6 cellular contexts compared by ENCODE assay signal in the genomic region with DNA sequence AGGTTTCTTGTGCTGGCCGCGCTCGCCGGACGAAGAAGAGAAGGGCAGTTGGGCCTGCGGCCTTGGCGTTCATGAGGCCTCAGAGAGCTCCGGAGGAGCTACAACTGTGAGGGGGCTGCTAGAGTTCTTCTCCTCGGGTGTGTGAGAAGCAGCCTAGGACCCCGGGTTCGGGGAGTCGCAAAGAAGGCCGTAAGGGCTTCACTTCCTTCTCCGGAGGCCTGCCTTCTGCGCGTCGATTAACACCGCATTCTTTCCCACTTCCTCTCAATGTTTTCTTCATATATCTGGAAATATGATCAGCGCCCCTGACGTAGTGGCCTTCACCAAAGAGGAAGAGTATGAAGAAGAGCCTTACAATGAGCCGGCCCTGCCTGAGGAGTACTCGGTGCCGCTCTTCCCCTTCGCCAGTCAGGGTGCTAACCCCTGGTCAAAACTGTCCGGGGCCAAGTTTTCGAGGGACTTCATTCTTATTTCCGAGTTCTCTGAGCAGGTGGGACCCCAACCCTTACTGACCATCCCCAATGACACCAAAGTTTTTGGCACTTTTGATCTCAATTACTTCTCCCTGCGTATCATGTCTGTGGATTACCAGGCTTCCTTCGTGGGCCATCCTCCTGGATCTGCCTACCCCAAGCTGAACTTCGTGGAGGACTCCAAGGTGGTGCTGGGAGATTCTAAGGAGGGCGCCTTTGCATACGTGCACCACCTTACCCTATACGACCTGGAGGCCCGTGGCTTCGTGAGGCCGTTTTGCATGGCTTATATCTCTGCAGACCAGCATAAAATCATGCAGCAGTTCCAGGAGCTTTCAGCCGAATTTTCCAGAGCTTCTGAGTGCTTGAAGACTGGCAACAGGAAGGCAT. TPM values are rescaled to one million over a fixed set of nuclear protein-coding genes. Genes with fewer than 3 reads are reported as not detected.
DNase-seq lines count a peak whose midpoint lies in the region; ATAC-seq and TF ChIP-seq lines count a peak whose summit lies in the region.

No MANE protein-coding gene starts in this region.

- peak overlapping the region; percentile 76 for H3K27ac ChIP-seq in OCI-LY7 (ENCODE audit: low read depth, low read length, poor library complexity, severe bottlenecking)

- H3K4me1 ChIP-seq in OCI-LY7 (ENCODE audit: insufficient read depth, low read length, poor library complexity, severe bottlenecking) = peaks cover 43% of the 10 kb centered on the region

- no peaks in the 10 kb centered on the region for H3K27me3 ChIP-seq in GM06990 (replicated peaks; ENCODE audit: control insufficient read depth, insufficient read depth, low read length)

- no peak for DNase-seq in GM06990 (ENCODE audit: extremely low read depth, insufficient read length)
- peak; percentile 25 for DNase-seq in OCI-LY7 (ENCODE audit: low spot score)
- DNase-seq in stimulated activated naive B cell treated with anti-CD40 and anti-IgM and Interleukin-4, amounts not matched to agents 10 μg/mL and 1 μg/mL and 100 μg/mL, for 72 hours = peak; percentile 43
- DNase-seq in NCI-H2171 (lab: John Stamatoyannopoulos, UW) = no peak
- no peak for DNase-seq in NCI-H128 (lab: John Stamatoyannopoulos, UW; ENCODE audit: unreplicated experiment)

- no peaks in the 10 kb centered on the region for H3K9me2 ChIP-seq in OCI-LY7 (ENCODE audit: insufficient read depth, low read length)

- peaks cover 5% of the 10 kb centered on the region; the same call in 1 of the 2 replicates for H4K20me1 ChIP-seq in OCI-LY7 (ENCODE audit: insufficient read depth, low read length)

- no peak for TF ChIP-seq CTCF in GM06990 (IDR thresholded peaks at IDR 0.05; ENCODE audit: insufficient read depth, low read length, poor library complexity, severe bottlenecking)
- TF ChIP-seq CTCF in OCI-LY7 (conservative IDR thresholded peaks at IDR 0.05; ENCODE audit: low read length) = no peak

- H3K27me3 Mint-ChIP-seq in stimulated activated naive B cell treated with anti-CD40 and anti-IgM and Interleukin-4, amounts not matched to agents 10 μg/mL and 1 μg/mL and 100 μg/mL, for 72 hours = no peaks in the 10 kb centered on the region

- H3K27ac Mint-ChIP-seq in stimulated activated naive B cell treated with anti-CD40 and anti-IgM and Interleukin-4, amounts not matched to agents 10 μg/mL and 1 μg/mL and 100 μg/mL, for 72 hours = peak overlapping the region; percentile 94

- intact Hi-C loops in OCI-LY7 (cut with micrococcal nuclease; ENCODE audit: unreplicated experiment) = loop anchor here (2.0 to 5.0 kb wide), 2 partner anchors 55 to 68 kb away; partner anchors contain the start of gene MIEF2

- peaks cover 39 to 55% of the 10 kb centered on the region in 2 donors for H3K36me3 Mint-ChIP-seq in stimulated activated naive B cell treated with anti-CD40 and anti-IgM and Interleukin-4, amounts not matched to agents 10 μg/mL and 1 μg/mL and 100 μg/mL, for 72 hours

- H3K9me3 ChIP-seq in OCI-LY7 (ENCODE audit: low read length) = no peaks in the 10 kb centered on the region

- H3K4me1 Mint-ChIP-seq in stimulated activated naive B cell treated with anti-CD40 and anti-IgM and Interleukin-4, amounts not matched to agents 10 μg/mL and 1 μg/mL and 100 μg/mL, for 72 hours = peaks cover 59 to 82% of the 10 kb centered on the region in 2 donors

- H3K9me3 Mint-ChIP-seq in stimulated activated naive B cell treated with anti-CD40 and anti-IgM and Interleukin-4, amounts not matched to agents 10 μg/mL and 1 μg/mL and 100 μg/mL, for 72 hours = peaks cover 2 to 3% of the 10 kb centered on the region in 2 donors

- H3K36me3 ChIP-seq in GM06990 (ENCODE audit: control insufficient read depth, insufficient read depth, low read length) = peaks cover 20% of the 10 kb centered on the region
- peaks cover 26% of the 10 kb centered on the region for H3K36me3 ChIP-seq in OCI-LY7 (ENCODE audit: insufficient read depth, low read length)

- CTCF ChIA-PET in OCI-LY7 (lab: Charles Lee; ENCODE audit: unreplicated experiment) = no interaction called here

- BruUV-seq in OCI-LY7 (replicated peaks; lab: Mats Ljungman, UMichigan) = TSS peak; percentile 81

- H3K4me3 ChIP-seq in GM06990 (replicated peaks; ENCODE audit: low read depth, low read length) (peak overlapping the region; percentile 81), OCI-LY7 (ENCODE audit: low read depth, low read length, poor library complexity, severe bottlenecking) (peak overlapping the region; percentile 92)

- H2AFZ ChIP-seq in OCI-LY7 (ENCODE audit: low read length) = peak overlapping the region; percentile 67

- H3K79me2 ChIP-seq in OCI-LY7 (ENCODE audit: insufficient read depth, low read depth, low read length) = peaks cover 60% of the 10 kb centered on the region

- ATAC-seq in esophagus mucosa = peak; percentile 1
- ATAC-seq in stimulated activated naive B cell treated with anti-CD40 and anti-IgM and Interleukin-4, amounts not matched to agents 10 μg/mL and 1 μg/mL and 100 μg/mL, for 72 hours (replicated peaks) = peak; percentile 46 to 49

- POLR2A ChIA-PET in OCI-LY7 (lab: Charles Lee) = interaction anchor here (0.5 to 1.1 kb wide), 3 partner anchors 47 to 533 kb away, joined by 3 to 4 read pairs (median 4); no protein-coding TSS in a partner anchor

- H3K4me3 Mint-ChIP-seq in stimulated activated naive B cell treated with anti-CD40 and anti-IgM and Interleukin-4, amounts not matched to agents 10 μg/mL and 1 μg/mL and 100 μg/mL, for 72 hours = peak overlapping the region; percentile 82 to 85

- peak overlapping the region; percentile 97 for H3K4me2 ChIP-seq in OCI-LY7 (ENCODE audit: low read length)

RNA-seq across cellular contexts. Expression of gene SMCR8, which starts 0.6 kb away (rescaled TPM):
- 11.1 and 11.8 TPM in 2 replicates for total RNA-seq in OCI-LY7 (2014; rRNA removed; shearing (Covaris generic))
- total RNA-seq in OCI-LY7 (2022) = 16.1 and 16.3 TPM in 2 replicates
- total RNA-seq in esophagus mucosa = 8.6 TPM

RNA-seq across cellular contexts. Expression of gene TOP3A, which starts 0.9 kb away (rescaled TPM):
- 48.3 and 48.5 TPM in 2 replicates for total RNA-seq in OCI-LY7 (2014; rRNA removed; shearing (Covaris generic))
- total RNA-seq in OCI-LY7 (2022) = 63.0 and 64.4 TPM in 2 replicates
- 23.8 TPM for total RNA-seq in esophagus mucosa

RNA-seq across cellular contexts. Expression of gene SHMT1, which starts 47.6 kb away (rescaled TPM):
- 62.7 and 66.5 TPM in 2 replicates for total RNA-seq in OCI-LY7 (2014; rRNA removed; shearing (Covaris generic))
- total RNA-seq in OCI-LY7 (2022) = 92.1 and 101 TPM in 2 replicates
- total RNA-seq in esophagus mucosa = 67.1 TPM

RNA-seq across cellular contexts. Expression of gene MIEF2, which starts 55.3 kb away (rescaled TPM):
- total RNA-seq in OCI-LY7 (2014; rRNA removed; shearing (Covaris generic)) = 7.6 and 7.9 TPM in 2 replicates
- total RNA-seq in OCI-LY7 (2022) = 11.8 and 12.7 TPM in 2 replicates
- total RNA-seq in esophagus mucosa = 6.3 TPM

RNA-seq across cellular contexts. Expression of gene FLII, which starts 57.2 kb away (rescaled TPM):
- 141 and 155 TPM in 2 replicates for total RNA-seq in OCI-LY7 (2014; rRNA removed; shearing (Covaris generic))
- 219 and 235 TPM in 2 replicates for total RNA-seq in OCI-LY7 (2022)
- total RNA-seq in esophagus mucosa = 210 TPM

Comparison
In these comparisons a context has a peak if more than half of its experiments do, and no peak if none do; other contexts are left out.
1. DNase-seq: peak in OCI-LY7 (single experiment) and stimulated activated naive B cell treated with anti-CD40 and anti-IgM and Interleukin-4, amounts not matched to agents 10 μg/mL and 1 μg/mL and 100 μg/mL, for 72 hours (single experiment); none in GM06990 (single experiment), NCI-H2171 (single experiment) and NCI-H128 (single experiment).